ENCODE assay signal across 15 cellular contexts in the genomic region with DNA sequence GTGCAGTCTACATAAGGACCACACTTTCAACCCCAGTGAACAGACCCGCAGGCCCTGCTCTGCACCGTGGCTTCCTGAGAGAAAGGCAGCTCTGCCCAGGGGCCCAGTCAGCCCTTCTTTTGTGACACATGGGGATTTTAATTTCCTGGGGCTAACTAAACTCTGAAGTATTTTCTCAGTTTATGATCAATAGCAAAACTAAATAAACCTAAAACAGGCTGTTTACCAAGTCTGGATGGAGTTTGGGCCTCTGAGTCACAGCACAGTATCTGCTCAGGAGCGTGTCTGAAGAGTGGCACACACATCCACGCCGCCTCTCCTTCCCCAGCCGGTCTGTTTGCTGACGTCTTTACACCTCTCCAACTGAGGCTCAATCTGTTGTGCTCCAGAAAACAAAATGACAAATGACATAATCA.
DNase-seq lines count a peak whose midpoint lies in the region; ATAC-seq and TF ChIP-seq lines count a peak whose summit lies in the region.
"Had no signal": no experiment of that assay in that cellular context is flagged by ENCODE, and none has a peak within 500 bp of the region (broad histone marks: within the 10 kb centered on the region; RNA-seq: fewer than 3 reads in every experiment).

No MANE protein-coding gene starts in this region.

- H3K4me1 ChIP-seq in mesendoderm (ENCODE audit: control insufficient read depth, low read depth, low read length) = no peaks in the 10 kb centered on the region
- no peaks in the 10 kb centered on the region for H3K4me1 ChIP-seq in OCI-LY7 (ENCODE audit: insufficient read depth, low read length, poor library complexity, severe bottlenecking)

- no peak overlapping the region for H3K9ac ChIP-seq in mesendoderm (ENCODE audit: low read length)

- peak overlapping the region; percentile 77 for H3K27ac Mint-ChIP-seq in CD4-positive, alpha-beta T cell
- H3K27ac Mint-ChIP-seq in activated CD8-positive, alpha-beta T cell treated with anti-CD3 and anti-CD28 coated beads for 36 hours = peak overlapping the region; percentile 62
- H3K27ac Mint-ChIP-seq: CD14-positive monocyte had no signal

- H3K4me3 Mint-ChIP-seq in CD4-positive, alpha-beta T cell = peak overlapping the region; percentile 10
- no peak overlapping the region for H3K4me3 Mint-ChIP-seq in activated CD8-positive, alpha-beta T cell treated with anti-CD3 and anti-CD28 coated beads for 36 hours
- H3K4me3 Mint-ChIP-seq: CD14-positive monocyte had no signal

- CTCF ChIA-PET in CD4-positive, alpha-beta T cell (lab: Charles Lee) = interaction anchor here (1.9 kb wide), 1 partner anchor 13 kb away, joined by 7 read pairs; no protein-coding TSS in a partner anchor
- CTCF ChIA-PET in activated CD8-positive, alpha-beta T cell treated with anti-CD3 and anti-CD28 coated beads for 36 hours (lab: Charles Lee) = interaction anchor here (0.7 to 1.9 kb wide), 4 partner anchors 11 to 75 kb away, joined by 3 to 4 read pairs (median 3); no protein-coding TSS in a partner anchor
- CTCF ChIA-PET in OCI-LY7 (lab: Charles Lee; ENCODE audit: unreplicated experiment) = no interaction called here

- H3K9me3 ChIP-seq in CD4-positive, alpha-beta T cell (ENCODE audit: control insufficient read depth, low read length) = no peaks in the 10 kb centered on the region
- no peaks in the 10 kb centered on the region for H3K9me3 ChIP-seq in OCI-LY7 (ENCODE audit: low read length)
- H3K9me3 ChIP-seq: gastroesophageal sphincter, ovary had no signal

- no peak overlapping the region for H2AK5ac ChIP-seq in mesendoderm (ENCODE audit: low read length)

- intact Hi-C loops in CD4-positive, alpha-beta T cell (cut with DNase I, micrococcal nuclease) = no loop called here
- intact Hi-C loops in activated CD8-positive, alpha-beta T cell treated with anti-CD3 and anti-CD28 coated beads for 36 hours (cut with micrococcal nuclease) = no loop called here
- intact Hi-C loops in OCI-LY7 (cut with micrococcal nuclease; ENCODE audit: unreplicated experiment) = no loop called here

- no peaks in the 10 kb centered on the region for H3K36me3 Mint-ChIP-seq in CD4-positive, alpha-beta T cell (ENCODE audit: low read depth)
- peaks cover 2% of the 10 kb centered on the region for H3K36me3 Mint-ChIP-seq in activated CD8-positive, alpha-beta T cell treated with anti-CD3 and anti-CD28 coated beads for 36 hours (ENCODE audit: low read depth)
- H3K36me3 Mint-ChIP-seq: CD14-positive monocyte had no signal

- WGBS in mesendoderm (ENCODE audit: extremely low coverage, insufficient coverage, low lambda C conversion rate) = no CpG with 5 or more reads among the region's 7 CpGs

- H3K9me3 Mint-ChIP-seq in CD4-positive, alpha-beta T cell = no peaks in the 10 kb centered on the region
- H3K9me3 Mint-ChIP-seq in activated CD8-positive, alpha-beta T cell treated with anti-CD3 and anti-CD28 coated beads for 36 hours = no peaks in the 10 kb centered on the region
- H3K9me3 Mint-ChIP-seq: CD14-positive monocyte had no signal

- POLR2A ChIA-PET in CD4-positive, alpha-beta T cell (lab: Charles Lee) = interaction anchor here (0.8 kb wide), 1 partner anchor 9 kb away, joined by 3 read pairs; no protein-coding TSS in a partner anchor
- POLR2A ChIA-PET in activated CD8-positive, alpha-beta T cell treated with anti-CD3 and anti-CD28 coated beads for 36 hours (lab: Charles Lee) = interaction anchor here (1.0 to 1.9 kb wide), 3 partner anchors 12 to 109 kb away, joined by 3 to 10 read pairs (median 5); no protein-coding TSS in a partner anchor
- POLR2A ChIA-PET in OCI-LY7 (lab: Charles Lee) = no interaction called here

- no peak overlapping the region for H3K4me3 ChIP-seq in mesendoderm (ENCODE audit: low read length)
- no peak overlapping the region for H3K4me3 ChIP-seq in OCI-LY7 (ENCODE audit: low read depth, low read length, poor library complexity, severe bottlenecking)
- H3K4me3 ChIP-seq: gastroesophageal sphincter, ovary had no signal

- no peak for TF ChIP-seq CTCF in CD4-positive, alpha-beta T cell (IDR thresholded peaks at IDR 0.05)
- TF ChIP-seq CTCF in activated CD8-positive, alpha-beta T cell treated with anti-CD3 and anti-CD28 coated beads for 36 hours (IDR thresholded peaks at IDR 0.05) = no peak
- TF ChIP-seq CTCF in OCI-LY7 (conservative IDR thresholded peaks at IDR 0.05; ENCODE audit: low read length) = no peak

- H2BK15ac ChIP-seq in mesendoderm (replicated peaks; ENCODE audit: low read depth) = no peak overlapping the region

- ATAC-seq in CD4-positive, alpha-beta T cell (ENCODE audit: poor library complexity) = peak; percentile 94
- peak; percentile 35 for ATAC-seq in HG02870 (IDR thresholded peaks at IDR 0.05; ENCODE audit: unreplicated experiment)
- peak; percentile 80 for ATAC-seq in activated CD8-positive, alpha-beta T cell treated with anti-CD3 and anti-CD28 coated beads for 36 hours
- ATAC-seq: gastroesophageal sphincter had no signal

- BruUV-seq in OCI-LY7 (replicated peaks; lab: Mats Ljungman, UMichigan) = no TSS peak

- H3K27ac ChIP-seq in CD4-positive, alpha-beta T cell (ENCODE audit: low read depth, low read length) = no peak overlapping the region
- H3K27ac ChIP-seq in mesendoderm (ENCODE audit: low read depth, low read length) = no peak overlapping the region
- no peak overlapping the region for H3K27ac ChIP-seq in OCI-LY7 (ENCODE audit: low read depth, low read length, poor library complexity, severe bottlenecking)
- H3K27ac ChIP-seq: gastroesophageal sphincter, HL-60, ovary had no signal

- H3K4me2 ChIP-seq in mesendoderm (ENCODE audit: low read length) (no peak overlapping the region), OCI-LY7 (ENCODE audit: low read length) (no peak overlapping the region)

- no peak overlapping the region for H3K23ac ChIP-seq in mesendoderm (ENCODE audit: low read length)

- no peaks in the 10 kb centered on the region for H3K9me2 ChIP-seq in OCI-LY7 (ENCODE audit: insufficient read depth, low read length)

- H4K5ac ChIP-seq in mesendoderm (ENCODE audit: low read length) = no peak overlapping the region

- no peaks in the 10 kb centered on the region for H3K27me3 ChIP-seq in CD4-positive, alpha-beta T cell (ENCODE audit: control insufficient read depth, insufficient read depth, low read length)
- H3K27me3 ChIP-seq in mesendoderm (ENCODE audit: insufficient read depth, low read length, poor library complexity) = no peaks in the 10 kb centered on the region
- H3K27me3 ChIP-seq: gastroesophageal sphincter, ovary had no signal

- H3K18ac ChIP-seq in mesendoderm (ENCODE audit: low read length) = no peak overlapping the region

- H3K4ac ChIP-seq in mesendoderm (ENCODE audit: low read depth, low read length) = no peak overlapping the region

- no peaks in the 10 kb centered on the region for H3K79me1 ChIP-seq in mesendoderm (ENCODE audit: low read length)

- H3K79me2 ChIP-seq in mesendoderm (ENCODE audit: control insufficient read depth, insufficient read depth, low read length) (no peaks in the 10 kb centered on the region), OCI-LY7 (ENCODE audit: insufficient read depth, low read depth, low read length) (no peaks in the 10 kb centered on the region)

- DNase-seq in CD4-positive, alpha-beta T cell = peak in 3 of 10 experiments; percentile 48 to 51 (median 50)
- peak; percentile 68 for DNase-seq in activated CD8-positive, alpha-beta T cell treated with anti-CD3 and anti-CD28 coated beads for 36 hours
- DNase-seq in mesendoderm (no peak), OCI-LY7 (ENCODE audit: low spot score) (no peak), GOT3 (lab: John Stamatoyannopoulos, UW) (no peak), HuH-7.5 (ENCODE audit: low spot score) (no peak)
- DNase-seq: activated gamma-delta T cell, midbrain, NCI-H187, NCI-H526 treated with DMSO at 0.1 percent for 48 hours, ovary had no signal

- H3K56ac ChIP-seq in mesendoderm (ENCODE audit: low read length) = peak overlapping the region; percentile 49

- H3K36me3 ChIP-seq in mesendoderm (ENCODE audit: control insufficient read depth, insufficient read depth, low read length) = no peaks in the 10 kb centered on the region
- H3K36me3 ChIP-seq in OCI-LY7 (ENCODE audit: insufficient read depth, low read length) = no peaks in the 10 kb centered on the region
- H3K36me3 ChIP-seq: gastroesophageal sphincter, ovary had no signal

- H2BK120ac ChIP-seq in mesendoderm (ENCODE audit: low read depth, low read length) = no peak overlapping the region

- H2BK5ac ChIP-seq in mesendoderm (ENCODE audit: low read length) = no peak overlapping the region

- H4K20me1 ChIP-seq in OCI-LY7 (ENCODE audit: insufficient read depth, low read length) = no peaks in the 10 kb centered on the region

- peaks cover 38% of the 10 kb centered on the region for H3K4me1 Mint-ChIP-seq in CD4-positive, alpha-beta T cell (ENCODE audit: low read depth)
- peaks cover 79% of the 10 kb centered on the region for H3K4me1 Mint-ChIP-seq in activated CD8-positive, alpha-beta T cell treated with anti-CD3 and anti-CD28 coated beads for 36 hours (ENCODE audit: low read depth)
- H3K4me1 Mint-ChIP-seq: CD14-positive monocyte had no signal

- no peak overlapping the region for H4K8ac ChIP-seq in mesendoderm (ENCODE audit: low read depth, low read length)

- no peaks in the 10 kb centered on the region for H3K27me3 Mint-ChIP-seq in CD4-positive, alpha-beta T cell
- no peaks in the 10 kb centered on the region for H3K27me3 Mint-ChIP-seq in activated CD8-positive, alpha-beta T cell treated with anti-CD3 and anti-CD28 coated beads for 36 hours

- no peak overlapping the region for H2AFZ ChIP-seq in OCI-LY7 (ENCODE audit: low read length)

Comparison
In these comparisons a context has a peak if more than half of its experiments do, and no peak if none do; other contexts are left out.
1. ATAC-seq: peak in every context shown above with its lines; median percentile 94 in CD4-positive, alpha-beta T cell; 80 in activated CD8-positive, alpha-beta T cell treated with anti-CD3 and anti-CD28 coated beads for 36 hours; 35 in HG02870.